27 cellular contexts compared by ENCODE assay signal in the genomic region with DNA sequence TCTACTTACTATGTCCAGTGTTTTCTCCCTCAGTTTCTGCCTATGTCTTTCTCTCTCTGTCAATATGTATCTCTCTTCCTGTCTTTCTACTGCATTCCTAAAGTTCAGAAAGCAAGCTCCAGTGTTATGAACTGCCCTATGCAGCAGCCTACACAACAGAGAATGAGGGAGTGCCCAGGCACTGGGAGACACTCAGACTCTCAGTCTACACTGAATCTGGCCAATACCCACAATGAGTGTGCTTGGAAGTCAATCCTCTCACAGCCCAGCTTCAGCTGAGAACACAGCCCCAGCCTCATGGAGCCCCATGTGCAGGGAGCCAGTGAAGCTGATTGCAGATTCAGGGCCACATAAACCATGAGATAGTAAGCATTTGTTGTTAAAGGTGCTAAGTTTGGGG.
DNase-seq lines count a peak whose midpoint lies in the region; ATAC-seq, FAIRE-seq and TF ChIP-seq lines count a peak whose summit lies in the region.
"Had no signal": no experiment of that assay in that cellular context is flagged by ENCODE, and none has a peak within 500 bp of the region (broad histone marks: within the 10 kb centered on the region; RNA-seq: fewer than 3 reads in every experiment).

No MANE protein-coding gene starts in this region.

- CTCF ChIA-PET in K562 (lab: Yijun Ruan, JAX; ENCODE audit: low intra/inter-chr PET ratio): no interaction called here

- intact Hi-C loops in K562 (cut with micrococcal nuclease): no loop called here

- H3K27me3 ChIP-seq in K562 (ENCODE audit: control insufficient read depth in 2 of 2, insufficient read depth in 2 of 2, low read length in 2 of 2): no peaks in the 10 kb centered on the region
- H3K27me3 ChIP-seq: BE2C, BLaER1 had no signal

- POLR2A ChIA-PET in K562 (lab: Yijun Ruan, JAX): no interaction called here

- no peak overlapping the region for H3K4me3 Mint-ChIP-seq in stimulated activated effector memory CD8-positive, alpha-beta T cell treated with anti-CD3 and anti-CD28 coated beads, Interleukin-12 subunit alpha, Interleukin-12 subunit beta, amount 100 ng/mL, for 72 hours
- H3K4me3 Mint-ChIP-seq: CD14-positive monocyte; CD4-positive, alpha-beta memory T cell; CD4-positive, CD25-positive, alpha-beta regulatory T cell; CD8-positive, alpha-beta memory T cell had no signal

- in situ Hi-C loops in K562 (cut with MboI): no loop called here

- FAIRE-seq in K562 (lab: Jason Lieb, UNC) (no peak), urothelium cell line (lab: Jason Lieb, UNC) (peak; percentile 23)
- FAIRE-seq: A204.1, GM12878, GM12892, GM18507 had no signal

- TF ChIP-seq CTCF in K562 (IDR thresholded peaks at IDR 0.05 in 2 of 3, conservative IDR thresholded peaks at IDR 0.05 in 1 of 3; ENCODE audit: insufficient read depth in 2 of 3, low read depth in 1 of 3, low read length in 3 of 3): no peak

- H3K4me2 ChIP-seq in K562 (ENCODE audit: insufficient read depth, low read length): no peak overlapping the region
- H3K4me2 ChIP-seq: BLaER1 had no signal

- H3K9ac ChIP-seq in K562 (ENCODE audit: insufficient read depth in 1 of 2, low read depth in 2 of 2, low read length in 2 of 2): no peak overlapping the region
- H3K9ac ChIP-seq: BLaER1 had no signal

- H2AFZ ChIP-seq in K562 (ENCODE audit: low read depth, low read length): peak overlapping the region; percentile 64; the same call in 1 of the 2 replicates

- no peaks in the 10 kb centered on the region for H3K9me1 ChIP-seq in K562 (ENCODE audit: control insufficient read depth, insufficient read depth, low read length)

- no TSS peak for BruUV-seq in K562 (replicated peaks; lab: Mats Ljungman, UMichigan)

- no peaks in the 10 kb centered on the region for H3K79me2 ChIP-seq in K562 (ENCODE audit: control insufficient read depth, insufficient read depth, low read length)

- H3K4me1 Mint-ChIP-seq in stimulated activated effector memory CD8-positive, alpha-beta T cell treated with anti-CD3 and anti-CD28 coated beads, Interleukin-12 subunit alpha, Interleukin-12 subunit beta, amount 100 ng/mL, for 72 hours: no peaks in the 10 kb centered on the region
- H3K4me1 Mint-ChIP-seq: CD14-positive monocyte had no signal

- no peak overlapping the region for H3K27ac Mint-ChIP-seq in stimulated activated effector memory CD8-positive, alpha-beta T cell treated with anti-CD3 and anti-CD28 coated beads, Interleukin-12 subunit alpha, Interleukin-12 subunit beta, amount 100 ng/mL, for 72 hours
- H3K27ac Mint-ChIP-seq: CD14-positive monocyte had no signal

- DNase-seq in K562 (ENCODE audit: extremely low read depth in 1 of 4, low spot score in 3 of 4) (no peak), urothelium cell line (ENCODE audit: low spot score) (no peak), cortex of kidney (lab: John Stamatoyannopoulos, UW) (no peak), cerebellar nuclear complex (lab: John Stamatoyannopoulos, UW) (no peak)
- DNase-seq in stimulated activated effector memory CD8-positive, alpha-beta T cell treated with anti-CD3 and anti-CD28 coated beads, Interleukin-12 subunit alpha, Interleukin-12 subunit beta, amount 100 ng/mL, for 72 hours (ENCODE audit: low spot score in 2 of 2): no peak
- DNase-seq: 8988T; ACHN; BE2C; C1 segment of cervical spinal cord; CD4-positive, alpha-beta memory T cell; CD4-positive, CD25-positive, alpha-beta regulatory T cell; CD8-positive, alpha-beta memory T cell; COR-L47; DMS 273 treated with DMSO at 0.1 percent for 48 hours; DMS153; DMS53; DMS79; DND-41; EL; GDM1 had no signal

- TF ChIP-seq EP300 in K562 (IDR thresholded peaks at IDR 0.05; ENCODE audit: low read length): no peak

- no peaks in the 10 kb centered on the region for H3K36me3 Mint-ChIP-seq in stimulated activated effector memory CD8-positive, alpha-beta T cell treated with anti-CD3 and anti-CD28 coated beads, Interleukin-12 subunit alpha, Interleukin-12 subunit beta, amount 100 ng/mL, for 72 hours
- H3K36me3 Mint-ChIP-seq: CD14-positive monocyte; CD4-positive, alpha-beta memory T cell; CD4-positive, CD25-positive, alpha-beta regulatory T cell; CD8-positive, alpha-beta memory T cell had no signal

- no peaks in the 10 kb centered on the region for H3K36me3 ChIP-seq in K562 (ENCODE audit: control insufficient read depth, insufficient read depth, low read length)
- H3K36me3 ChIP-seq: BE2C, BLaER1 had no signal

- H3K9me3 ChIP-seq in K562 (replicated peaks; ENCODE audit: control insufficient read depth, insufficient read depth, low read depth, low read length): no peaks in the 10 kb centered on the region
- H3K9me3 ChIP-seq: BE2C, BLaER1 had no signal

- H3K4me1 ChIP-seq in K562 (replicated peaks in 1 of 2; ENCODE audit: control insufficient read depth in 2 of 2, insufficient read depth in 2 of 2, low read length in 2 of 2): no peaks in the 10 kb centered on the region
- H3K4me1 ChIP-seq: BE2C, BLaER1 had no signal

- H4K20me1 ChIP-seq in K562 (replicated peaks; ENCODE audit: control insufficient read depth, insufficient read depth, low read length): no peaks in the 10 kb centered on the region
- H4K20me1 ChIP-seq: BLaER1 had no signal

- ATAC-seq in K562 (no peak; the same call in 2 of the 3 replicates), HG02610 (IDR thresholded peaks at IDR 0.05; ENCODE audit: unreplicated experiment) (no peak)
- ATAC-seq in stimulated activated effector memory CD8-positive, alpha-beta T cell treated with anti-CD3 and anti-CD28 coated beads, Interleukin-12 subunit alpha, Interleukin-12 subunit beta, amount 100 ng/mL, for 72 hours: peak; percentile 61
- ATAC-seq: GM12878 had no signal

- H3K27ac ChIP-seq in K562 (ENCODE audit: extremely low read depth, low read depth, low read length): no peak overlapping the region
- H3K27ac ChIP-seq: BLaER1 had no signal

- TF ChIP-seq POLR2A in K562 (conservative IDR thresholded peaks at IDR 0.05): no peak

- no peak for TF ChIP-seq RAD21 in K562 (CRISPR knock-in tag; conservative IDR thresholded peaks at IDR 0.05 in 1 of 2, IDR thresholded peaks at IDR 0.05 in 1 of 2)

- H3K4me3 ChIP-seq in K562: no peak overlapping the region
- H3K4me3 ChIP-seq: BLaER1, GM12878 had no signal

- H3K9me3 Mint-ChIP-seq in stimulated activated effector memory CD8-positive, alpha-beta T cell treated with anti-CD3 and anti-CD28 coated beads, Interleukin-12 subunit alpha, Interleukin-12 subunit beta, amount 100 ng/mL, for 72 hours: no peaks in the 10 kb centered on the region
- H3K9me3 Mint-ChIP-seq: CD4-positive, alpha-beta memory T cell; CD8-positive, alpha-beta memory T cell had no signal

TF ChIP-seq in K562, 482 proteins besides CTCF, POLR2A, EP300 and RAD21 (continues in another document):
- TF ChIP-seq, protein P1, sequence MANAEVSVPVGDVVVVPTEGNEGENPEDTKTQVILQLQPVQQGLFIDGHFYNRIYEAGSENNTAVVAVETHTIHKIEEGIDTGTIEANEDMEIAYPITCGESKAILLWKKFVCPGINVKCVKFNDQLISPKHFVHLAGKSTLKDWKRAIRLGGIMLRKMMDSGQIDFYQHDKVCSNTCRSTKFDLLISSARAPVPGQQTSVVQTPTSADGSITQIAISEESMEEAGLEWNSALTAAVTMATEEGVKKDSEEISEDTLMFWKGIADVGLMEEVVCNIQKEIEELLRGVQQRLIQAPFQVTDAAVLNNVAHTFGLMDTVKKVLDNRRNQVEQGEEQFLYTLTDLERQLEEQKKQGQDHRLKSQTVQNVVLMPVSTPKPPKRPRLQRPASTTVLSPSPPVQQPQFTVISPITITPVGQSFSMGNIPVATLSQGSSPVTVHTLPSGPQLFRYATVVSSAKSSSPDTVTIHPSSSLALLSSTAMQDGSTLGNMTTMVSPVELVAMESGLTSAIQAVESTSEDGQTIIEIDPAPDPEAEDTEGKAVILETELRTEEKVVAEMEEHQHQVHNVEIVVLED (CRISPR knock-in tag; IDR thresholded peaks at IDR 0.05): no peak
- TF ChIP-seq, protein P2, sequence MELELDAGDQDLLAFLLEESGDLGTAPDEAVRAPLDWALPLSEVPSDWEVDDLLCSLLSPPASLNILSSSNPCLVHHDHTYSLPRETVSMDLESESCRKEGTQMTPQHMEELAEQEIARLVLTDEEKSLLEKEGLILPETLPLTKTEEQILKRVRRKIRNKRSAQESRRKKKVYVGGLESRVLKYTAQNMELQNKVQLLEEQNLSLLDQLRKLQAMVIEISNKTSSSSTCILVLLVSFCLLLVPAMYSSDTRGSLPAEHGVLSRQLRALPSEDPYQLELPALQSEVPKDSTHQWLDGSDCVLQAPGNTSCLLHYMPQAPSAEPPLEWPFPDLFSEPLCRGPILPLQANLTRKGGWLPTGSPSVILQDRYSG (tag; conservative IDR thresholded peaks at IDR 0.05; ENCODE audit: low read depth): no peak
- no peak for TF ChIP-seq NBN (IDR thresholded peaks at IDR 0.05; ENCODE audit: low read depth)
- no peak for TF ChIP-seq ZNF518B (CRISPR knock-in tag; IDR thresholded peaks at IDR 0.05)
- no peak for TF ChIP-seq CREBBP (IDR thresholded peaks at IDR 0.05; ENCODE audit: low read depth, low read length)
- TF ChIP-seq RBM17 (IDR thresholded peaks at IDR 0.05; ENCODE audit: borderline replicate concordance, low read depth, low read length): no peak
- no peak for TF ChIP-seq KLF13 (tag; IDR thresholded peaks at IDR 0.05; ENCODE audit: borderline replicate concordance, low read depth)
- no peak for TF ChIP-seq MCM3 (IDR thresholded peaks at IDR 0.05)
- no peak for TF ChIP-seq GATAD2A (IDR thresholded peaks at IDR 0.05)
- no peak for TF ChIP-seq CHD2 (IDR thresholded peaks at IDR 0.05; ENCODE audit: low read depth, low read length)
